32 cellular contexts compared by ENCODE assay signal in genomic region chr6:44097782-44098317, GRCh38.
"Had no signal": no experiment of that assay in that cellular context is flagged by ENCODE, and none has a peak within 500 bp of the region (broad histone marks: within the 10 kb centered on the region; RNA-seq: fewer than 3 reads in every experiment).

No MANE protein-coding gene starts in this region.

- H3K4me3 Mint-ChIP-seq: activated naive CD4-positive, alpha-beta T cell treated with anti-CD3 and anti-CD28 coated beads, Interleukin-2, amount 50 U/mL, for 24 hours; natural killer cell; stimulated activated effector memory CD8-positive, alpha-beta T cell treated with anti-CD3 and anti-CD28 coated beads, Interleukin-12 subunit alpha, Interleukin-12 subunit beta, amount 100 ng/mL, for 72 hours; stimulated activated naive CD8-positive, alpha-beta T cell treated with anti-CD3 and anti-CD28 coated beads, Interleukin-15, Interleukin-2, amounts not matched to agents 100 ng/mL and 50 ng/mL, for 24 hours; T-helper 1 cell treated with Interleukin-12 subunit alpha and Interleukin-12 subunit beta and Interleukin-4 antibody, amounts not matched to agents 30 μg/mL and 1 μg/mL, for 36 hours had no signal

- H3K9me3 Mint-ChIP-seq: activated naive CD4-positive, alpha-beta T cell treated with anti-CD3 and anti-CD28 coated beads, Interleukin-2, amount 50 U/mL, for 24 hours; natural killer cell; stimulated activated effector memory CD8-positive, alpha-beta T cell treated with anti-CD3 and anti-CD28 coated beads, Interleukin-12 subunit alpha, Interleukin-12 subunit beta, amount 100 ng/mL, for 72 hours; stimulated activated naive CD8-positive, alpha-beta T cell treated with anti-CD3 and anti-CD28 coated beads, Interleukin-15, Interleukin-2, amounts not matched to agents 100 ng/mL and 50 ng/mL, for 24 hours; T-helper 1 cell treated with Interleukin-12 subunit alpha and Interleukin-12 subunit beta and Interleukin-4 antibody, amounts not matched to agents 30 μg/mL and 1 μg/mL, for 36 hours had no signal

- ATAC-seq: left lung; lower lobe of right lung; natural killer cell; stimulated activated effector memory CD8-positive, alpha-beta T cell treated with anti-CD3 and anti-CD28 coated beads, Interleukin-12 subunit alpha, Interleukin-12 subunit beta, amount 100 ng/mL, for 72 hours had no signal

- DNase-seq: activated CD4-positive, alpha-beta T cell treated with anti-CD3 and anti-CD28 coated beads for 1 hour; activated CD4-positive, alpha-beta T cell treated with anti-CD3 and anti-CD28 coated beads, Interleukin-2, amount 50 U/mL, for 48 hours; activated CD8-positive, alpha-beta memory T cell treated with anti-CD3 and anti-CD28 coated beads, Interleukin-2, amount 50 U/mL, for 4 hours; activated gamma-delta T cell treated with Interleukin-2 at 50 U/mL for 16 hours; activated T-cell treated with anti-CD3 and anti-CD28 coated beads, Interleukin-2, amount 50 U/mL, for 1 hour; anterior cingulate cortex; dermis blood vessel endothelial cell; effector CD4-positive, alpha-beta T cell; glutamatergic neuron; left lung; lower lobe of right lung; mesenchymal stem cell; natural killer cell; ovary; retina; sigmoid colon; small intestine; stimulated activated CD4-positive, alpha-beta T cell treated with anti-CD3 and anti-CD28 coated beads, Interleukin-4, amount 100 ng/mL, for 24 hours; T1000; trophoblast cell had no signal

- FAIRE-seq: colon, endometrium, frontal cortex, islet of Langerhans, small intestine, urothelium cell line had no signal

- H3K4me1 ChIP-seq: sigmoid colon had no signal

- H3K9me3 ChIP-seq: left lung, lower lobe of right lung, ovary, sigmoid colon, thoracic aorta had no signal

- H3K36me3 ChIP-seq: ovary, thoracic aorta had no signal

- H3K36me3 Mint-ChIP-seq: natural killer cell had no signal

- H3K27ac ChIP-seq: epithelial cell of prostate, left lung, lower lobe of right lung, ovary, sigmoid colon, thoracic aorta had no signal

- H3K27me3 Mint-ChIP-seq: activated naive CD4-positive, alpha-beta T cell treated with anti-CD3 and anti-CD28 coated beads, Interleukin-2, amount 50 U/mL, for 24 hours; progenitor cell of endocrine pancreas; stimulated activated naive CD8-positive, alpha-beta T cell treated with anti-CD3 and anti-CD28 coated beads, Interleukin-15, Interleukin-2, amounts not matched to agents 100 ng/mL and 50 ng/mL, for 24 hours had no signal

- H3K27me3 ChIP-seq: left lung, ovary, sigmoid colon had no signal

- H3K4me3 ChIP-seq: left lung, lower lobe of right lung, ovary, sigmoid colon, thoracic aorta had no signal

- H3K27ac Mint-ChIP-seq: activated naive CD4-positive, alpha-beta T cell treated with anti-CD3 and anti-CD28 coated beads, Interleukin-2, amount 50 U/mL, for 24 hours; natural killer cell; progenitor cell of endocrine pancreas; stimulated activated effector memory CD8-positive, alpha-beta T cell treated with anti-CD3 and anti-CD28 coated beads, Interleukin-12 subunit alpha, Interleukin-12 subunit beta, amount 100 ng/mL, for 72 hours; stimulated activated naive CD8-positive, alpha-beta T cell treated with anti-CD3 and anti-CD28 coated beads, Interleukin-15, Interleukin-2, amounts not matched to agents 100 ng/mL and 50 ng/mL, for 24 hours; T-helper 1 cell treated with Interleukin-12 subunit alpha and Interleukin-12 subunit beta and Interleukin-4 antibody, amounts not matched to agents 30 μg/mL and 1 μg/mL, for 36 hours had no signal
